Comparison of ENCODE assay signal across 1 cellular context in genomic region chr5:41921874-41922273, GRCh38.
A peak's percentile ranks its signal among the peaks of the same experiment; 100 is the strongest.
TF ChIP-seq lines count a peak whose summit lies in the region.

No MANE protein-coding gene starts in this region.

TF ChIP-seq in endothelial cell of umbilical vein, 7 proteins besides CTCF, POLR2A, EP300 and RAD21:
- TF ChIP-seq FOS (IDR thresholded peaks at IDR 0.05; ENCODE audit: borderline replicate concordance, insufficient read depth, low read length) (peak; percentile 87), POLR2AphosphoS5 (IDR thresholded peaks at IDR 0.05; ENCODE audit: insufficient read depth, low read depth, low read length) (no peak), JUN (IDR thresholded peaks at IDR 0.05; ENCODE audit: borderline replicate concordance, insufficient read depth, insufficient read length, low read depth) (peak; percentile 71), MAX (IDR thresholded peaks at IDR 0.05; ENCODE audit: insufficient read depth, insufficient read length) (no peak)
